26 cellular contexts compared by ENCODE assay signal in the genomic region with DNA sequence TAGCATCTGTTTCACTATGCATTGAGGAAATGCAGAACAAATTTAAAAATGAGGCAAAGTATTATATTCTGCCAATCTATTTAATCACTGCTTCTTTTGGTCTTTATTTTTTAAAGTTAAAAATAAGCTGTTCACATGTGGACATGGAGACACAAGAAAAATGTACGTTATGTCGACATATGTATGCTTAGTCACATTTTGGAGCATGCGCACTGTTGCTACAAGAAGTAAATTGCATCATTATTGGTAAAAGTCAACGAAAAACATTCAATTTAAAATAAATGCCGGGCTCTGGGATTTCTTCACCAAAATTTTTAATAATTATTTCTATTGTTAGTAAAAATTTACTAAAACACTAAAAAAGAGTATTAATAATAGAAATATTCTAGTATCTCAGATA.
"Had no signal": no experiment of that assay in that cellular context is flagged by ENCODE, and none has a peak within 500 bp of the region (broad histone marks: within the 10 kb centered on the region; RNA-seq: fewer than 3 reads in every experiment).

No MANE protein-coding gene starts in this region.

- H3K9me3 ChIP-seq: SJSA1 had no signal

- H3K4me2 ChIP-seq: KMS-11 had no signal

- H3K9ac ChIP-seq: KMS-11 had no signal

- H3K27ac Mint-ChIP-seq: T-cell; T-helper 1 cell treated with Interleukin-12 subunit alpha and Interleukin-12 subunit beta and Interleukin-4 antibody, amounts not matched to agents 30 μg/mL and 1 μg/mL, for 36 hours had no signal

- H3K27me3 Mint-ChIP-seq: T-cell had no signal

- H3K4me3 Mint-ChIP-seq: T-cell; T-helper 1 cell treated with Interleukin-12 subunit alpha and Interleukin-12 subunit beta and Interleukin-4 antibody, amounts not matched to agents 30 μg/mL and 1 μg/mL, for 36 hours had no signal

- H3K4me1 ChIP-seq: SJSA1 had no signal

- H3K4me1 Mint-ChIP-seq: T-cell had no signal

- H3K36me3 Mint-ChIP-seq: T-cell had no signal

- ATAC-seq: T-cell had no signal

- H3K4me3 ChIP-seq: SJSA1, SK-N-MC had no signal

- H3K36me3 ChIP-seq: SJSA1 had no signal

- H3K27ac ChIP-seq: HL-60, KMS-11, SJSA1, SK-N-MC had no signal

- DNase-seq: Kasumi-1, MV-4-11, NCI-H1092, NCI-H1105 treated with DMSO at 0.1 percent for 48 hours, NCI-H1417 treated with DMSO at 0.1 percent for 48 hours, NCI-H146, NCI-H1694 treated with DMSO at 0.1 percent for 48 hours, NCI-H1930, NCI-H2081, NCI-H2107, NCI-H226, NCI-H446, NCI-H510A, NCI-H524 treated with DMSO at 0.1 percent for 48 hours, NCI-H69, NCI-H774, Right ventricle myocardium superior, RPMI8226, SIG-M5, SW 1271, T-cell had no signal

- H3K27me3 ChIP-seq: SJSA1 had no signal
